ENCODE assay signal across 15 cellular contexts in the genomic region with DNA sequence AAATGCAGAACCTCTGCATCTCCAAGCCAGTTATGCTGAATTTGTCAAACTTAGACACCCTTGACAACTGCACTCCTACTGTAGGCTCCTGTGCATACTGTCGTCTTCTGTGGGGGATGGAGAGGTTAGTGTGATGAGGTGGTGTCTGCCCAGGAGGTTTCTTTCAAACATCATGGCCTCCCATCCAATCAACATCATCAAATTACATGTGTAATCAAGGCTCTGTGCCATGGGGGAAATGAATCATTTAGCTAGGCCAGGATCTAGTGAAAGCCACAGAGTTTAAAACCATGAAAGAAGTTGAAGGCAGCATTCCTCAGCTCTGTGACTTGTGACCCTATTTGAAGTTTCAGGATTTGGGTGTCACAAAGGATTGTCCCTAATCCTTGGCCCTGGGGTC.
DNase-seq lines count a peak whose midpoint lies in the region; ATAC-seq and TF ChIP-seq lines count a peak whose summit lies in the region.
"Had no signal": no experiment of that assay in that cellular context is flagged by ENCODE, and none has a peak within 500 bp of the region (broad histone marks: within the 10 kb centered on the region; RNA-seq: fewer than 3 reads in every experiment).

No MANE protein-coding gene starts in this region.

- TF ChIP-seq POLR2A in thyroid gland (IDR thresholded peaks at IDR 0.05): no peak

- H3K4me3 ChIP-seq in AG10803 (ENCODE audit: low read length) (no peak overlapping the region), cardiac fibroblast (replicated peaks in 1 of 2; ENCODE audit: low read depth in 2 of 2, low read length in 2 of 2) (no peak overlapping the region), thyroid gland (replicated peaks in 1 of 3) (no peak overlapping the region)
- H3K4me3 ChIP-seq in effector memory CD4-positive, alpha-beta T cell (ENCODE audit: insufficient read depth, low read depth, low read length, poor library complexity, severe bottlenecking): no peak overlapping the region
- H3K4me3 ChIP-seq: esophagus squamous epithelium, thoracic aorta had no signal

- no peaks in the 10 kb centered on the region for H3K36me3 ChIP-seq in thyroid gland
- no peaks in the 10 kb centered on the region for H3K36me3 ChIP-seq in effector memory CD4-positive, alpha-beta T cell (ENCODE audit: control insufficient read depth, insufficient read depth, low read length)

- H3K4me1 ChIP-seq in thyroid gland: no peaks in the 10 kb centered on the region
- no peaks in the 10 kb centered on the region for H3K4me1 ChIP-seq in effector memory CD4-positive, alpha-beta T cell (ENCODE audit: control insufficient read depth, insufficient read depth, low read length, poor library complexity, severe bottlenecking)
- H3K4me1 ChIP-seq: esophagus squamous epithelium had no signal

- WGBS in thyroid gland, 2 donors: 82 to 86% methylated on average over 1 of the region's 1 CpG

- ATAC-seq in GM21526 (IDR thresholded peaks at IDR 0.05; ENCODE audit: low FRiP score, unreplicated experiment): no peak

- intact Hi-C loops in thyroid gland (cut with DNase I): no loop called here

- no peak overlapping the region for H3K27ac ChIP-seq in thyroid gland
- no peak overlapping the region for H3K27ac ChIP-seq in effector memory CD4-positive, alpha-beta T cell (ENCODE audit: insufficient read depth, low read length, poor library complexity, severe bottlenecking)
- H3K27ac ChIP-seq: esophagus squamous epithelium, thoracic aorta had no signal

- no peaks in the 10 kb centered on the region for H3K27me3 ChIP-seq in thyroid gland
- H3K27me3 ChIP-seq in effector memory CD4-positive, alpha-beta T cell (replicated peaks; ENCODE audit: control insufficient read depth, insufficient read depth, low read length, poor library complexity, severe bottlenecking): no peaks in the 10 kb centered on the region
- H3K27me3 ChIP-seq: esophagus squamous epithelium had no signal

- no peaks in the 10 kb centered on the region for H3K9me3 ChIP-seq in thyroid gland
- H3K9me3 ChIP-seq in effector memory CD4-positive, alpha-beta T cell (ENCODE audit: control insufficient read depth, low read length): no peaks in the 10 kb centered on the region
- H3K9me3 ChIP-seq: esophagus squamous epithelium, thoracic aorta had no signal

- peak; percentile 74 for DNase-seq in AG10803 (ENCODE audit: low read depth)
- peak; percentile 96 for DNase-seq in M059J (ENCODE audit: low read depth)
- peak; percentile 61 to 92 for DNase-seq in cardiac fibroblast (ENCODE audit: low read depth in 2 of 2)
- peak; percentile 27 for DNase-seq in kidney glomerular epithelial cell (lab: John Stamatoyannopoulos, UW)
- DNase-seq in NCI-H1105 (lab: John Stamatoyannopoulos, UW): no peak
- no peak for DNase-seq in thyroid gland
- DNase-seq in effector memory CD4-positive, alpha-beta T cell: no peak
- DNase-seq: activated naive CD4-positive, alpha-beta T cell treated with anti-CD3 and anti-CD28 coated beads, Interleukin-2, amount 50 U/mL, for 16 hours; DMS153; esophagus squamous epithelium; NCI-H1092 treated with DMSO at 0.1 percent for 48 hours; NCI-H2227 treated with DMSO at 0.1 percent for 48 hours; posterior cingulate gyrus had no signal

- TF ChIP-seq CTCF in AG10803 (conservative IDR thresholded peaks at IDR 0.05; ENCODE audit: low read length) (no peak), cardiac fibroblast (IDR thresholded peaks at IDR 0.05; ENCODE audit: low read depth, low read length) (no peak), thyroid gland (IDR thresholded peaks at IDR 0.05) (no peak)

Comparison
In these comparisons a context has a peak if more than half of its experiments do, and no peak if none do; other contexts are left out.
1. DNase-seq: peak in AG10803 (single experiment), M059J (single experiment), cardiac fibroblast (2 of 2) and kidney glomerular epithelial cell (single experiment); none in NCI-H1105 (single experiment), thyroid gland (0 of 2) and effector memory CD4-positive, alpha-beta T cell (0 of 3).